ENCODE assay signal across 9 cellular contexts in genomic region chr12:70686907-70687306, GRCh38.
"Had no signal": no experiment of that assay in that cellular context is flagged by ENCODE, and none has a peak within 500 bp of the region (broad histone marks: within the 10 kb centered on the region; RNA-seq: fewer than 3 reads in every experiment).

No MANE protein-coding gene starts in this region.

- H3K27ac ChIP-seq: HL-60, KMS-11 had no signal

- FAIRE-seq: HepG2, HTR-8/SVneo had no signal

- H3K4me1 Mint-ChIP-seq: IgD-negative memory B cell had no signal

- H3K9me3 Mint-ChIP-seq: IgD-negative memory B cell had no signal

- H3K9ac ChIP-seq: KMS-11 had no signal

- ATAC-seq: HepG2 had no signal

- H3K36me3 Mint-ChIP-seq: IgD-negative memory B cell had no signal

- H3K27ac Mint-ChIP-seq: IgD-negative memory B cell had no signal

- DNase-seq: IMR-90, Karpas-422, KBM-7, KG1 had no signal

- H3K4me3 Mint-ChIP-seq: IgD-negative memory B cell had no signal

- H3K4me2 ChIP-seq: KMS-11 had no signal
